Comparison of ENCODE assay signal across 2 cellular contexts in the genomic region with DNA sequence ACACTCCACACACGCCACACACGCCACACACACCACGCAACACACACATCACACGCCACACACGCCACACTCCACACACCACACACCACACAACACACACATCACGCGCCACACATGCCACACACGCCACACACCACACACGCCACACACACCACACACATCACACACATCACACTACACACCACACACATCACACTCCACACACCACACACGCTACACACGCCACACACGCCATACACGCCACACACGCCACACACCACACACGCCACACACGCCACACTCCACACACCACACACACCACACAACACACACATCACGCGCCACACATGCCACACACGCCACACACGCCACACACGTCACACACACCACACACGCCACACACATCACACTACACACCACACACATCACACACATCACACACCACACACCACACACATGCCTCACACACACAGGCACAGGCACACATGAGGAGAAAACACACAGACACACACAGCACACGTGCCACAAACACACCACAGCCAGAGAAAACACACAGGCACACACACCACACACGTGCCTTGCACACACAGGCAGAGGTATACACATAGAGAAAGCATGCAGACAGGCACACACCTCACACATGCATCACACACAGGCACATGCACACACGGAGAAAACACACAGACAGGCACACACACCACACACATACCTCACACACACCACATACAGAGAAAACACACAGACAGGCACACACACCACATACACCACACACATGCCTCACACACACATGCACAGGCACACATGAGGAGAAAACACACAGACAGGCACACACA.
TF ChIP-seq lines count a peak whose summit lies in the region.

No MANE protein-coding gene starts in this region.

TF ChIP-seq in GM12891, 5 proteins besides CTCF, POLR2A, EP300 and RAD21:
- TF ChIP-seq TAF1 (IDR thresholded peaks at IDR 0.05; ENCODE audit: low read depth, low read length) (no peak), POLR2AphosphoS5 (IDR thresholded peaks at IDR 0.05; ENCODE audit: low read depth, low read length) (no peak), POU2F2 (IDR thresholded peaks at IDR 0.05; ENCODE audit: low read depth, low read length) (no peak), PAX5 (IDR thresholded peaks at IDR 0.05; ENCODE audit: insufficient read depth, low read length, severe bottlenecking) (no peak), SPI1 (IDR thresholded peaks at IDR 0.05; ENCODE audit: low read depth, low read length) (no peak)

TF ChIP-seq in IMR-90, 13 proteins besides CTCF, POLR2A, EP300 and RAD21:
- TF ChIP-seq MXI1 (IDR thresholded peaks at IDR 0.05; ENCODE audit: borderline replicate concordance, low read depth, low read length) (no peak), RFX5 (IDR thresholded peaks at IDR 0.05; ENCODE audit: low read depth, low read length) (no peak)
- TF ChIP-seq, protein P1, sequence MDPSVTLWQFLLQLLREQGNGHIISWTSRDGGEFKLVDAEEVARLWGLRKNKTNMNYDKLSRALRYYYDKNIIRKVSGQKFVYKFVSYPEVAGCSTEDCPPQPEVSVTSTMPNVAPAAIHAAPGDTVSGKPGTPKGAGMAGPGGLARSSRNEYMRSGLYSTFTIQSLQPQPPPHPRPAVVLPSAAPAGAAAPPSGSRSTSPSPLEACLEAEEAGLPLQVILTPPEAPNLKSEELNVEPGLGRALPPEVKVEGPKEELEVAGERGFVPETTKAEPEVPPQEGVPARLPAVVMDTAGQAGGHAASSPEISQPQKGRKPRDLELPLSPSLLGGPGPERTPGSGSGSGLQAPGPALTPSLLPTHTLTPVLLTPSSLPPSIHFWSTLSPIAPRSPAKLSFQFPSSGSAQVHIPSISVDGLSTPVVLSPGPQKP (IDR thresholded peaks at IDR 0.05; ENCODE audit: borderline replicate concordance, low read depth, low read length): no peak
